In genomic region chr12:104275689-104276088, GRCh38 we compare ENCODE assay signal across 1 cellular context.
TF ChIP-seq lines count a peak whose summit lies in the region.

No MANE protein-coding gene starts in this region.

TF ChIP-seq in IMR-90, 13 proteins besides CTCF, POLR2A, EP300 and RAD21:
- no peak for TF ChIP-seq SMC3 (IDR thresholded peaks at IDR 0.05; ENCODE audit: low read depth, low read length)
- TF ChIP-seq BHLHE40 (IDR thresholded peaks at IDR 0.05; ENCODE audit: low read depth, low read length) = no peak
- TF ChIP-seq NFE2L2 (IDR thresholded peaks at IDR 0.05; ENCODE audit: low read depth, low read length) = no peak
- no peak for TF ChIP-seq RFX5 (IDR thresholded peaks at IDR 0.05; ENCODE audit: low read depth, low read length)
- no peak for TF ChIP-seq MAZ (IDR thresholded peaks at IDR 0.05; ENCODE audit: borderline replicate concordance, low read depth, low read length)
- no peak for TF ChIP-seq FOS (IDR thresholded peaks at IDR 0.05; ENCODE audit: low read depth, low read length)
- no peak for TF ChIP-seq ELK1 (IDR thresholded peaks at IDR 0.05; ENCODE audit: borderline replicate concordance, low read depth, low read length)
- no peak for TF ChIP-seq CEBPB (IDR thresholded peaks at IDR 0.05; ENCODE audit: low read depth, low read length)
- no peak for TF ChIP-seq MXI1 (IDR thresholded peaks at IDR 0.05; ENCODE audit: borderline replicate concordance, low read depth, low read length)
- no peak for TF ChIP-seq MAFK (IDR thresholded peaks at IDR 0.05; ENCODE audit: low read depth, low read length)
- no peak for TF ChIP-seq CHD1 (IDR thresholded peaks at IDR 0.05; ENCODE audit: low read depth, low read length)
